10 cellular contexts compared by ENCODE assay signal in the genomic region with DNA sequence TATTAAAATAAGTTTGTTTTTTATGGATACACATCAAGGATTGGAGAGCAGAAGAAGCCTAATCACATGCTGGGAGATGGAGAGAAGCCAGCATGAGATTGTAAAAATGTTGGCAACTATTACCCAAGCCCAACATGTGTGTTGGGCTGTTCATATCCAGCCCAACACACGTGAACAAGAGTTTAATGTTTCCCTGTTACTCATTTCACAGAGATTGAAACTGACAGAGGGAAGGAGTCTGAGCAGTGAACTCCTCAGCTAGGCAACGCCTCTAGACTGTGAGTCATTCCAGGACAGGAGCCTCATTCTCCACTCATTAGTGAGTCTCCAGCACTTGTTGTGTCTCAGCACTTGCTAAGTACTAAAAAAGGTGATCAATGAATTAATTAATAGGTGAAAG. TPM values are rescaled to one million over a fixed set of nuclear protein-coding genes. Genes with fewer than 3 reads are reported as not detected.
DNase-seq lines count a peak whose midpoint lies in the region; ATAC-seq and TF ChIP-seq lines count a peak whose summit lies in the region.
"Had no signal": no experiment of that assay in that cellular context is flagged by ENCODE, and none has a peak within 500 bp of the region (broad histone marks: within the 10 kb centered on the region; RNA-seq: fewer than 3 reads in every experiment).

No MANE protein-coding gene starts in this region.

- peaks cover 2% of the 10 kb centered on the region for H3K4me1 Mint-ChIP-seq in activated CD4-positive, alpha-beta memory T cell treated with anti-CD3 and anti-CD28 coated beads for 36 hours (ENCODE audit: low read depth)
- H3K4me1 Mint-ChIP-seq in activated CD4-positive, alpha-beta memory T cell treated with anti-CD3 and anti-CD28 coated beads, Interleukin-2, amount 10 ng/mL, durations not matched to agents 7 days and 5 days: no peaks in the 10 kb centered on the region
- H3K4me1 Mint-ChIP-seq in naive thymus-derived CD8-positive, alpha-beta T cell: no peaks in the 10 kb centered on the region

- H3K4me1 ChIP-seq in RWPE2 (ENCODE audit: insufficient read depth, poor library complexity, severe bottlenecking): no peaks in the 10 kb centered on the region

- H3K9me3 ChIP-seq in RWPE2 (ENCODE audit: severe bottlenecking): no peaks in the 10 kb centered on the region
- H3K9me3 ChIP-seq: heart right ventricle, SJSA1 had no signal

- peak; percentile 43 for DNase-seq in activated CD4-positive, alpha-beta memory T cell treated with anti-CD3 and anti-CD28 coated beads for 36 hours
- no peak for DNase-seq in activated CD4-positive, alpha-beta memory T cell treated with anti-CD3 and anti-CD28 coated beads, Interleukin-2, amount 10 ng/mL, durations not matched to agents 7 days and 5 days
- DNase-seq in RWPE2 (ENCODE audit: low spot score) (no peak), skeletal muscle cell (ENCODE audit: low read depth) (peak; percentile 76), CD1c-positive myeloid dendritic cell (ENCODE audit: extremely low spot score) (no peak)
- DNase-seq in activated CD4-positive, CD25-positive, alpha-beta regulatory T cell treated with anti-CD3 and anti-CD28 coated beads, Interleukin-2, amount 50 U/mL, for 72 hours: no peak
- no peak for DNase-seq in naive thymus-derived CD8-positive, alpha-beta T cell
- DNase-seq: heart right ventricle had no signal

- H3K27me3 Mint-ChIP-seq in activated CD4-positive, alpha-beta memory T cell treated with anti-CD3 and anti-CD28 coated beads for 36 hours: peaks cover 11% of the 10 kb centered on the region
- peaks cover 12% of the 10 kb centered on the region for H3K27me3 Mint-ChIP-seq in activated CD4-positive, alpha-beta memory T cell treated with anti-CD3 and anti-CD28 coated beads, Interleukin-2, amount 10 ng/mL, durations not matched to agents 7 days and 5 days
- peaks cover 4 to 30% (median 8%) of the 10 kb centered on the region in 5 donors for H3K27me3 Mint-ChIP-seq in naive thymus-derived CD8-positive, alpha-beta T cell

- H3K27ac ChIP-seq in RWPE2 (ENCODE audit: poor library complexity, severe bottlenecking): no peak overlapping the region
- H3K27ac ChIP-seq: heart right ventricle, SJSA1 had no signal

- CTCF ChIA-PET in activated CD4-positive, alpha-beta memory T cell treated with anti-CD3 and anti-CD28 coated beads for 36 hours (lab: Charles Lee): no interaction called here
- CTCF ChIA-PET in activated CD4-positive, alpha-beta memory T cell treated with anti-CD3 and anti-CD28 coated beads, Interleukin-2, amount 10 ng/mL, durations not matched to agents 7 days and 5 days (lab: Charles Lee): no interaction called here

- POLR2A ChIA-PET in activated CD4-positive, alpha-beta memory T cell treated with anti-CD3 and anti-CD28 coated beads for 36 hours (lab: Charles Lee): no interaction called here
- POLR2A ChIA-PET in activated CD4-positive, alpha-beta memory T cell treated with anti-CD3 and anti-CD28 coated beads, Interleukin-2, amount 10 ng/mL, durations not matched to agents 7 days and 5 days (lab: Charles Lee): no interaction called here
- POLR2A ChIA-PET in naive thymus-derived CD8-positive, alpha-beta T cell (lab: Charles Lee): no interaction called here

- peaks cover 4% of the 10 kb centered on the region; the same call in 1 of the 2 replicates for H3K36me3 ChIP-seq in RWPE2 (ENCODE audit: low read depth)
- H3K36me3 ChIP-seq: heart right ventricle, SJSA1 had no signal

- H3K4me3 ChIP-seq in RWPE2 (ENCODE audit: severe bottlenecking) (no peak overlapping the region), skeletal muscle cell (ENCODE audit: low read depth, low read length) (no peak overlapping the region)
- H3K4me3 ChIP-seq: heart right ventricle, SJSA1 had no signal

- H3K27ac Mint-ChIP-seq in activated CD4-positive, alpha-beta memory T cell treated with anti-CD3 and anti-CD28 coated beads for 36 hours: no peak overlapping the region
- no peak overlapping the region for H3K27ac Mint-ChIP-seq in activated CD4-positive, alpha-beta memory T cell treated with anti-CD3 and anti-CD28 coated beads, Interleukin-2, amount 10 ng/mL, durations not matched to agents 7 days and 5 days
- no peak overlapping the region for H3K27ac Mint-ChIP-seq in naive thymus-derived CD8-positive, alpha-beta T cell

- no peak overlapping the region for H3K4me3 Mint-ChIP-seq in activated CD4-positive, alpha-beta memory T cell treated with anti-CD3 and anti-CD28 coated beads for 36 hours
- H3K4me3 Mint-ChIP-seq in activated CD4-positive, alpha-beta memory T cell treated with anti-CD3 and anti-CD28 coated beads, Interleukin-2, amount 10 ng/mL, durations not matched to agents 7 days and 5 days: no peak overlapping the region
- H3K4me3 Mint-ChIP-seq in naive thymus-derived CD8-positive, alpha-beta T cell: no peak overlapping the region

- no peak for TF ChIP-seq CTCF in RWPE2 (IDR thresholded peaks at IDR 0.05; ENCODE audit: poor library complexity, severe bottlenecking)

- ATAC-seq in HG02840 (IDR thresholded peaks at IDR 0.05; ENCODE audit: low FRiP score, unreplicated experiment) (peak; percentile 92), RWPE2 (ENCODE audit: low read depth) (peak; percentile 92)
- ATAC-seq in naive thymus-derived CD8-positive, alpha-beta T cell: no peak

- no peaks in the 10 kb centered on the region for H3K9me3 Mint-ChIP-seq in activated CD4-positive, alpha-beta memory T cell treated with anti-CD3 and anti-CD28 coated beads for 36 hours
- no peaks in the 10 kb centered on the region for H3K9me3 Mint-ChIP-seq in activated CD4-positive, alpha-beta memory T cell treated with anti-CD3 and anti-CD28 coated beads, Interleukin-2, amount 10 ng/mL, durations not matched to agents 7 days and 5 days
- H3K9me3 Mint-ChIP-seq in naive thymus-derived CD8-positive, alpha-beta T cell: no peaks in the 10 kb centered on the region

- intact Hi-C loops in activated CD4-positive, alpha-beta memory T cell treated with anti-CD3 and anti-CD28 coated beads for 36 hours (cut with micrococcal nuclease): no loop called here

- H3K27me3 ChIP-seq in RWPE2 (ENCODE audit: insufficient read depth, poor library complexity, severe bottlenecking): no peaks in the 10 kb centered on the region
- H3K27me3 ChIP-seq: heart right ventricle, SJSA1 had no signal

- no peaks in the 10 kb centered on the region for H3K36me3 Mint-ChIP-seq in activated CD4-positive, alpha-beta memory T cell treated with anti-CD3 and anti-CD28 coated beads for 36 hours
- no peaks in the 10 kb centered on the region for H3K36me3 Mint-ChIP-seq in activated CD4-positive, alpha-beta memory T cell treated with anti-CD3 and anti-CD28 coated beads, Interleukin-2, amount 10 ng/mL, durations not matched to agents 7 days and 5 days (ENCODE audit: low read depth)
- no peaks in the 10 kb centered on the region for H3K36me3 Mint-ChIP-seq in naive thymus-derived CD8-positive, alpha-beta T cell

RNA-seq across cellular contexts. Expression of gene CMSS1, which starts 43.2 kb away (rescaled TPM):
- 10 to 100 TPM; 95.6 to 97.2 TPM for total RNA-seq in activated CD4-positive, alpha-beta memory T cell treated with anti-CD3 and anti-CD28 coated beads for 36 hours
- 10 to 100 TPM; 28.0 to 31.0 TPM for total RNA-seq in activated CD4-positive, alpha-beta memory T cell treated with anti-CD3 and anti-CD28 coated beads, Interleukin-2, amount 10 ng/mL, durations not matched to agents 7 days and 5 days
- total RNA-seq in naive thymus-derived CD8-positive, alpha-beta T cell: 10 to 100 TPM; 18.9 to 20.2 TPM
- 10 to 100 TPM; 29.7 to 32.4 (median 32.3) TPM for polyA plus RNA-seq in naive thymus-derived CD8-positive, alpha-beta T cell

Comparison
In these comparisons a context has a peak if more than half of its experiments do, and no peak if none do; other contexts are left out.
1. DNase-seq: peak in activated CD4-positive, alpha-beta memory T cell treated with anti-CD3 and anti-CD28 coated beads for 36 hours (single experiment) and skeletal muscle cell (single experiment); none in activated CD4-positive, alpha-beta memory T cell treated with anti-CD3 and anti-CD28 coated beads, Interleukin-2, amount 10 ng/mL, durations not matched to agents 7 days and 5 days (single experiment), RWPE2 (single experiment), activated CD4-positive, CD25-positive, alpha-beta regulatory T cell treated with anti-CD3 and anti-CD28 coated beads, Interleukin-2, amount 50 U/mL, for 72 hours (single experiment), CD1c-positive myeloid dendritic cell (single experiment) and naive thymus-derived CD8-positive, alpha-beta T cell (0 of 10).
2. ATAC-seq: peak in HG02840 (single experiment) and RWPE2 (single experiment); none in naive thymus-derived CD8-positive, alpha-beta T cell (0 of 2).